In genomic region chr11:40235841-40236240, GRCh38 we compare ENCODE assay signal across 27 cellular contexts.
"Had no signal": no experiment of that assay in that cellular context is flagged by ENCODE, and none has a peak within 500 bp of the region (broad histone marks: within the 10 kb centered on the region; RNA-seq: fewer than 3 reads in every experiment).

No MANE protein-coding gene starts in this region.

- H3K4me3 Mint-ChIP-seq: effector memory CD8-positive, alpha-beta T cell; mesothelial cell of epicardium; naive B cell; natural killer cell treated with Interleukin-12 subunit alpha and Interleukin-12 subunit beta and Interleukin-15 and Interleukin-18, amount 100 ng/mL, for 72 hours; neural progenitor cell; stimulated activated effector memory CD8-positive, alpha-beta T cell treated with anti-CD3 and anti-CD28 coated beads, Interleukin-12 subunit alpha, Interleukin-12 subunit beta, amount 100 ng/mL, for 72 hours had no signal

- DNase-seq: cortex of kidney; effector memory CD8-positive, alpha-beta T cell; erythroblast; esophagus squamous epithelium; foreskin melanocyte; heart left ventricle; kidney; mesenchymal stem cell; mucosa of descending colon; naive B cell; right cardiac atrium; sigmoid colon; stimulated activated CD4-positive, alpha-beta T cell treated with anti-CD3 and anti-CD28 coated beads, Interleukin-2, amount 100 ng/mL, for 24 hours; stimulated activated CD4-positive, alpha-beta T cell treated with anti-CD3 and anti-CD28 coated beads, Interleukin-4, amount 100 ng/mL, for 24 hours; stimulated activated naive CD8-positive, alpha-beta T cell treated with anti-CD3 and anti-CD28 coated beads, Interleukin-15, Interleukin-2, amounts not matched to agents 100 U/mL and 50 U/mL, for 24 hours; upper lobe of left lung had no signal

- H3K4me3 ChIP-seq: esophagus squamous epithelium, heart left ventricle, hepatocyte, lung, mucosa of descending colon, neural progenitor cell, prostate gland, sigmoid colon, thoracic aorta, tibial nerve, upper lobe of left lung had no signal

- H3K27me3 Mint-ChIP-seq: effector memory CD8-positive, alpha-beta T cell; naive B cell; natural killer cell treated with Interleukin-12 subunit alpha and Interleukin-12 subunit beta and Interleukin-15 and Interleukin-18, amount 100 ng/mL, for 72 hours had no signal

- H3K27ac Mint-ChIP-seq: effector memory CD8-positive, alpha-beta T cell; naive B cell; natural killer cell treated with Interleukin-12 subunit alpha and Interleukin-12 subunit beta and Interleukin-15 and Interleukin-18, amount 100 ng/mL, for 72 hours; neural progenitor cell; stimulated activated effector memory CD8-positive, alpha-beta T cell treated with anti-CD3 and anti-CD28 coated beads, Interleukin-12 subunit alpha, Interleukin-12 subunit beta, amount 100 ng/mL, for 72 hours had no signal

- FAIRE-seq: kidney, urothelium cell line had no signal

- H3K4me1 Mint-ChIP-seq: naive B cell; stimulated activated effector memory CD8-positive, alpha-beta T cell treated with anti-CD3 and anti-CD28 coated beads, Interleukin-12 subunit alpha, Interleukin-12 subunit beta, amount 100 ng/mL, for 72 hours had no signal

- H3K9me3 Mint-ChIP-seq: mesothelial cell of epicardium, neural progenitor cell had no signal

- ATAC-seq: effector memory CD8-positive, alpha-beta T cell; heart left ventricle; left lobe of liver; mucosa of descending colon; natural killer cell treated with Interleukin-12 subunit alpha and Interleukin-12 subunit beta and Interleukin-15 and Interleukin-18, amount 100 ng/mL, for 72 hours; right cardiac atrium; stimulated activated effector memory CD8-positive, alpha-beta T cell treated with anti-CD3 and anti-CD28 coated beads, Interleukin-12 subunit alpha, Interleukin-12 subunit beta, amount 100 ng/mL, for 72 hours; stimulated activated naive CD8-positive, alpha-beta T cell treated with anti-CD3 and anti-CD28 coated beads, Interleukin-15, Interleukin-2, amounts not matched to agents 100 U/mL and 50 U/mL, for 24 hours had no signal

- H3K36me3 Mint-ChIP-seq: mesothelial cell of epicardium; naive B cell; natural killer cell treated with Interleukin-12 subunit alpha and Interleukin-12 subunit beta and Interleukin-15 and Interleukin-18, amount 100 ng/mL, for 72 hours; neural progenitor cell; stimulated activated effector memory CD8-positive, alpha-beta T cell treated with anti-CD3 and anti-CD28 coated beads, Interleukin-12 subunit alpha, Interleukin-12 subunit beta, amount 100 ng/mL, for 72 hours had no signal
